8 cellular contexts compared by ENCODE assay signal in genomic region chr18:63320041-63320689, GRCh38. TPM values are rescaled to one million over a fixed set of nuclear protein-coding genes. Genes with fewer than 3 reads are reported as not detected.
DNase-seq lines count a peak whose midpoint lies in the region; ATAC-seq and TF ChIP-seq lines count a peak whose summit lies in the region.

No MANE protein-coding gene starts in this region.

- no peaks in the 10 kb centered on the region for H3K9me3 Mint-ChIP-seq in central memory CD8-positive, alpha-beta T cell

- H3K27ac Mint-ChIP-seq in central memory CD8-positive, alpha-beta T cell (ENCODE audit: low read depth), result peak overlapping the region; percentile 96

- peaks cover 61% of the 10 kb centered on the region for H3K4me1 Mint-ChIP-seq in central memory CD8-positive, alpha-beta T cell

- H3K27me3 ChIP-seq in ACC112 (ENCODE audit: insufficient read depth, low read length) (peaks cover 35% of the 10 kb centered on the region), kidney epithelial cell (ENCODE audit: control insufficient read depth, insufficient read depth, low read length) (peaks cover 2% of the 10 kb centered on the region)

- no peak overlapping the region; the same call in 1 of the 2 replicates for H3K27ac ChIP-seq in ACC112 (ENCODE audit: low read depth, low read length)

- H3K4me3 Mint-ChIP-seq in central memory CD8-positive, alpha-beta T cell, result peak overlapping the region; percentile 100

- H3K36me3 ChIP-seq in ACC112 (ENCODE audit: insufficient read depth, low read length), result no peaks in the 10 kb centered on the region
- H3K36me3 ChIP-seq in kidney epithelial cell (ENCODE audit: control insufficient read depth, insufficient read depth, low read length), result no peaks in the 10 kb centered on the region

- no peak for TF ChIP-seq CTCF in kidney epithelial cell (IDR thresholded peaks at IDR 0.05; ENCODE audit: insufficient read depth, low read length, poor library complexity, severe bottlenecking)

- peaks cover 28% of the 10 kb centered on the region for H3K36me3 Mint-ChIP-seq in central memory CD8-positive, alpha-beta T cell (ENCODE audit: insufficient read depth)

- peaks cover 27% of the 10 kb centered on the region for H3K4me1 ChIP-seq in ACC112 (ENCODE audit: control insufficient read depth, insufficient read depth, low read length, unreplicated experiment)

- H3K27me3 Mint-ChIP-seq in central memory CD8-positive, alpha-beta T cell, result no peaks in the 10 kb centered on the region

- peak overlapping the region; percentile 90 for H2AFZ ChIP-seq in ACC112 (ENCODE audit: low read length, unreplicated experiment)

- DNase-seq in NCI-H2196 treated with DMSO at 0.1 percent for 48 hours (lab: John Stamatoyannopoulos, UW; ENCODE audit: unreplicated experiment) (peak; percentile 82), kidney epithelial cell (ENCODE audit: low read depth) (no peak)
- DNase-seq in activated CD4-positive, CD25-positive, alpha-beta regulatory T cell treated with anti-CD3 and anti-CD28 coated beads, Interleukin-2, amount 50 U/mL, for 16 hours (ENCODE audit: low read depth, low spot score), result peak; percentile 73
- DNase-seq in central memory CD8-positive, alpha-beta T cell (ENCODE audit: low spot score in 2 of 2), result peak; percentile 67 to 82
- DNase-seq in stimulated activated CD4-positive, alpha-beta T cell treated with anti-CD3 and anti-CD28 coated beads, Interleukin-1b, Interleukin-23, amount 100 ng/mL, for 1 hour (ENCODE audit: low read depth in 2 of 2), result peak; percentile 64 to 68

- ATAC-seq in GM18861 (IDR thresholded peaks at IDR 0.05; ENCODE audit: unreplicated experiment) (peak; percentile 34), HG03095 (IDR thresholded peaks at IDR 0.05; ENCODE audit: unreplicated experiment) (peak; percentile 48)
- peak; percentile 84 for ATAC-seq in central memory CD8-positive, alpha-beta T cell (replicated peaks; ENCODE audit: extremely low read depth, poor library complexity, severe bottlenecking)

- peak overlapping the region; percentile 80 for H3K4me3 ChIP-seq in ACC112 (ENCODE audit: low read depth, low read length)
- H3K4me3 ChIP-seq in kidney epithelial cell (ENCODE audit: low read depth, low read length), result peak overlapping the region; percentile 74

- H3K79me2 ChIP-seq in ACC112 (ENCODE audit: control insufficient read depth, insufficient read depth, low read length, unreplicated experiment), result no peaks in the 10 kb centered on the region

RNA-seq across cellular contexts. Expression of gene BCL2, which starts 0.6 kb away (rescaled TPM):
- 5.2 and 8.4 TPM in 2 replicates for total RNA-seq in kidney epithelial cell

RNA-seq across cellular contexts. Expression of gene KDSR, which starts 46.8 kb away (rescaled TPM):
- total RNA-seq in kidney epithelial cell, result 32.1 and 36.3 TPM in 2 replicates

Comparison
In these comparisons a context has a peak if more than half of its experiments do, and no peak if none do; other contexts are left out.
1. ATAC-seq: peak in every context shown above with its lines; median percentile 84 in central memory CD8-positive, alpha-beta T cell; 48 in HG03095; 34 in GM18861.